Comparison of ENCODE assay signal across 25 cellular contexts in genomic region chr5:178125253-178125916, GRCh38. TPM values are rescaled to one million over a fixed set of nuclear protein-coding genes. Genes with fewer than 3 reads are reported as not detected.
A peak's percentile ranks its signal among the peaks of the same experiment; 100 is the strongest.
DNase-seq lines count a peak whose midpoint lies in the region; TF ChIP-seq lines count a peak whose summit lies in the region.
"Had no signal": no experiment of that assay in that cellular context is flagged by ENCODE, and none has a peak within 500 bp of the region (broad histone marks: within the 10 kb centered on the region; RNA-seq: fewer than 3 reads in every experiment).

No MANE protein-coding gene starts in this region.

- peaks cover 3% of the 10 kb centered on the region for H3K36me3 Mint-ChIP-seq in neural progenitor cell
- H3K36me3 Mint-ChIP-seq in T-helper 2 cell treated with Interferon-gamma antibody and Interleukin-4, amounts not matched to agents 5 μg/mL and 100 μg/mL, for 36 hours (ENCODE audit: low read depth): no peaks in the 10 kb centered on the region
- H3K36me3 Mint-ChIP-seq: activated naive CD4-positive, alpha-beta T cell treated with anti-CD3 and anti-CD28 coated beads, Interleukin-2, amount 10 ng/mL, durations not matched to agents 7 days and 5 days; mesothelial cell of epicardium had no signal

- H3K9ac ChIP-seq in BLaER1 treated with 17β-estradiol and CSF1 and Interleukin-3, amounts not matched to agents 10 nM and 100 nM: no peak overlapping the region
- no peak overlapping the region for H3K9ac ChIP-seq in neural progenitor cell

- H3K4me1 Mint-ChIP-seq in neural progenitor cell: peaks cover 26% of the 10 kb centered on the region
- H3K4me1 Mint-ChIP-seq in T-helper 2 cell treated with Interferon-gamma antibody and Interleukin-4, amounts not matched to agents 5 μg/mL and 100 μg/mL, for 36 hours (ENCODE audit: low read depth): peaks cover 9% of the 10 kb centered on the region

- 63 to 69% methylated on average over 10 to 11 of the region's 11 CpGs for WGBS in esophagus squamous epithelium, 2 donors

- H3K4me2 ChIP-seq in BLaER1 treated with 17β-estradiol and CSF1 and Interleukin-3, amounts not matched to agents 10 nM and 100 nM: peak overlapping the region in 7 of 11 experiments; percentile 97 to 100 (median 99); a peak in 12 of 22 replicates
- no peak overlapping the region for H3K4me2 ChIP-seq in neural progenitor cell

- H3K9me3 ChIP-seq in BLaER1 treated with 17β-estradiol and CSF1 and Interleukin-3, amounts not matched to agents 10 nM and 100 nM (replicated peaks in 1 of 11): no peaks in the 10 kb centered on the region
- H3K9me3 ChIP-seq in HEK293 (ENCODE audit: control insufficient read depth, insufficient read depth, low read depth, low read length) (no peaks in the 10 kb centered on the region), esophagus squamous epithelium (no peaks in the 10 kb centered on the region), neural progenitor cell (ENCODE audit: low read depth) (no peaks in the 10 kb centered on the region)
- H3K9me3 ChIP-seq: SJCRH30 had no signal

- peaks cover 38 to 84% (median 82%) of the 10 kb centered on the region in 10 experiments for H3K4me1 ChIP-seq in BLaER1 treated with 17β-estradiol and CSF1 and Interleukin-3, amounts not matched to agents 10 nM and 100 nM
- H3K4me1 ChIP-seq in HEK293 (ENCODE audit: control insufficient read depth, insufficient read depth, low read length) (0 out of 2 replicates have a peak, but pooled peaks cover 2% of the 10 kb centered on the region), esophagus squamous epithelium (peaks cover 36 to 90% (median 43%) of the 10 kb centered on the region in 3 donors), neural progenitor cell (peaks cover 21% of the 10 kb centered on the region)

- TF ChIP-seq POLR2A in esophagus squamous epithelium (IDR thresholded peaks at IDR 0.05): no peak

- no peak for TF ChIP-seq CTCF in HEK293 (tag by site-specific recombination; IDR thresholded peaks at IDR 0.05)
- no peak for TF ChIP-seq CTCF in esophagus squamous epithelium (IDR thresholded peaks at IDR 0.05)
- TF ChIP-seq CTCF in neural progenitor cell (IDR thresholded peaks at IDR 0.05): no peak

- H3F3A ChIP-seq in neural progenitor cell (ENCODE audit: low read depth): peaks cover 41% of the 10 kb centered on the region

- intact Hi-C loops in esophagus squamous epithelium (cut with DNase I): no loop called here

- no peak overlapping the region for H3K4me3 Mint-ChIP-seq in neural progenitor cell
- H3K4me3 Mint-ChIP-seq in T-helper 2 cell treated with Interferon-gamma antibody and Interleukin-4, amounts not matched to agents 5 μg/mL and 100 μg/mL, for 36 hours: no peak overlapping the region
- H3K4me3 Mint-ChIP-seq: activated CD4-positive, alpha-beta T cell treated with anti-CD3 and anti-CD28 coated beads for 36 hours; activated naive CD4-positive, alpha-beta T cell treated with anti-CD3 and anti-CD28 coated beads, Interleukin-2, amount 10 ng/mL, durations not matched to agents 7 days and 5 days; CD4-positive, alpha-beta T cell; mesothelial cell of epicardium had no signal

- peak overlapping the region; percentile 76 for H3K27ac Mint-ChIP-seq in neural progenitor cell
- no peak overlapping the region for H3K27ac Mint-ChIP-seq in T-helper 2 cell treated with Interferon-gamma antibody and Interleukin-4, amounts not matched to agents 5 μg/mL and 100 μg/mL, for 36 hours
- H3K27ac Mint-ChIP-seq: activated CD4-positive, alpha-beta T cell treated with anti-CD3 and anti-CD28 coated beads for 36 hours; activated naive CD4-positive, alpha-beta T cell treated with anti-CD3 and anti-CD28 coated beads, Interleukin-2, amount 10 ng/mL, durations not matched to agents 7 days and 5 days; CD4-positive, alpha-beta T cell; nephron; progenitor cell of endocrine pancreas had no signal

- POLR2A ChIA-PET in HEK293 (lab: Yijun Ruan, JAX): interaction anchor here (0.5 kb wide), 1 partner anchor 11 kb away, joined by 3 read pairs; no protein-coding TSS in a partner anchor

- 0 out of 22 replicates have a peak, but pooled peaks cover 0 to 6% (median 0%) of the 10 kb centered on the region in 11 experiments for H3K36me3 ChIP-seq in BLaER1 treated with 17β-estradiol and CSF1 and Interleukin-3, amounts not matched to agents 10 nM and 100 nM
- H3K36me3 ChIP-seq in HEK293 (ENCODE audit: control insufficient read depth in 2 of 2, insufficient read depth in 1 of 2, low read length in 2 of 2) (peaks cover 0 to 10% of the 10 kb centered on the region in 2 experiments; a peak in 1 of 3 replicates), esophagus squamous epithelium (peaks cover 0 to 27% (median 8%) of the 10 kb centered on the region in 3 donors), neural progenitor cell (no peaks in the 10 kb centered on the region)

- H3K27me3 Mint-ChIP-seq in neural progenitor cell (ENCODE audit: insufficient read depth, low read depth): peaks cover 8% of the 10 kb centered on the region
- no peaks in the 10 kb centered on the region for H3K27me3 Mint-ChIP-seq in T-helper 2 cell treated with Interferon-gamma antibody and Interleukin-4, amounts not matched to agents 5 μg/mL and 100 μg/mL, for 36 hours (ENCODE audit: low read depth)
- H3K27me3 Mint-ChIP-seq: activated CD4-positive, alpha-beta T cell treated with anti-CD3 and anti-CD28 coated beads for 36 hours; CD4-positive, alpha-beta T cell; progenitor cell of endocrine pancreas had no signal

- H3K79me2 ChIP-seq in neural progenitor cell (ENCODE audit: low read depth): no peaks in the 10 kb centered on the region

- DNase-seq in esophagus squamous epithelium (lab: John Stamatoyannopoulos, UW): no peak
- DNase-seq in neural progenitor cell (ENCODE audit: low spot score): no peak
- DNase-seq in T-helper 2 cell treated with Interferon-gamma antibody and Interleukin-4, amounts not matched to agents 5 μg/mL and 100 μg/mL, for 36 hours (ENCODE audit: low spot score): no peak
- no peak for DNase-seq in COLO668 (lab: John Stamatoyannopoulos, UW; ENCODE audit: unreplicated experiment)
- DNase-seq in DMS153 (lab: John Stamatoyannopoulos, UW): no peak
- DNase-seq: activated CD4-positive, alpha-beta T cell treated with anti-CD3 and anti-CD28 coated beads for 36 hours; activated naive CD4-positive, alpha-beta T cell treated with anti-CD3 and anti-CD28 coated beads, Interleukin-2, amount 10 ng/mL, durations not matched to agents 7 days and 5 days; activated T-cell treated with anti-CD3 and anti-CD28 coated beads, Interleukin-2, amount 50 U/mL, for 48 hours; aorta; CD4-positive, alpha-beta T cell; central memory CD4-positive, alpha-beta T cell; dorsolateral prefrontal cortex; foreskin melanocyte; GDM1; hippocampal formation; NCI-H1105 treated with DMSO at 0.1 percent for 48 hours; NCI-H2081; NCI-H345; SJCRH30; T-helper 1 cell had no signal

- H3K9me3 Mint-ChIP-seq in neural progenitor cell: no peaks in the 10 kb centered on the region
- no peaks in the 10 kb centered on the region for H3K9me3 Mint-ChIP-seq in T-helper 2 cell treated with Interferon-gamma antibody and Interleukin-4, amounts not matched to agents 5 μg/mL and 100 μg/mL, for 36 hours
- H3K9me3 Mint-ChIP-seq: activated naive CD4-positive, alpha-beta T cell treated with anti-CD3 and anti-CD28 coated beads, Interleukin-2, amount 10 ng/mL, durations not matched to agents 7 days and 5 days; CD4-positive, alpha-beta T cell; mesothelial cell of epicardium; nephron had no signal

- peak overlapping the region in 2 of 11 experiments; percentile 10 to 94; a peak in 2 of 22 replicates for H3K27ac ChIP-seq in BLaER1 treated with 17β-estradiol and CSF1 and Interleukin-3, amounts not matched to agents 10 nM and 100 nM
- H3K27ac ChIP-seq in HEK293 (ENCODE audit: extremely low read depth, low read depth, low read length) (no peak overlapping the region), esophagus squamous epithelium (peak overlapping the region; percentile 72 to 91 (median 84)), neural progenitor cell (no peak overlapping the region)
- H3K27ac ChIP-seq: dorsolateral prefrontal cortex, SJCRH30 had no signal

- peaks cover 0 to 29% (median 0%) of the 10 kb centered on the region in 11 experiments; a peak in 5 of 22 replicates for H3K27me3 ChIP-seq in BLaER1 treated with 17β-estradiol and CSF1 and Interleukin-3, amounts not matched to agents 10 nM and 100 nM
- H3K27me3 ChIP-seq in esophagus squamous epithelium (no peaks in the 10 kb centered on the region), neural progenitor cell (no peaks in the 10 kb centered on the region)
- H3K27me3 ChIP-seq: SJCRH30 had no signal

- H3K4me3 ChIP-seq in BLaER1 treated with 17β-estradiol and CSF1 and Interleukin-3, amounts not matched to agents 10 nM and 100 nM: no peak overlapping the region
- no peak overlapping the region for H3K4me3 ChIP-seq in HEK293 (ENCODE audit: low read depth, low read length)
- no peak overlapping the region for H3K4me3 ChIP-seq in esophagus squamous epithelium
- H3K4me3 ChIP-seq in neural progenitor cell: no peak overlapping the region
- H3K4me3 ChIP-seq: dorsolateral prefrontal cortex, SJCRH30 had no signal

- peaks cover 0 to 44% (median 12%) of the 10 kb centered on the region in 11 experiments; a peak in 10 of 22 replicates for H4K20me1 ChIP-seq in BLaER1 treated with 17β-estradiol and CSF1 and Interleukin-3, amounts not matched to agents 10 nM and 100 nM
- peaks cover 7% of the 10 kb centered on the region for H4K20me1 ChIP-seq in neural progenitor cell (ENCODE audit: low read depth)

- CTCF ChIA-PET in HEK293 (lab: Yijun Ruan, JAX): interaction anchor here (0.6 to 0.7 kb wide), 2 partner anchors 41 to 49 kb away, joined by 3 read pairs; no protein-coding TSS in a partner anchor

- no peak overlapping the region for H2AFZ ChIP-seq in neural progenitor cell (replicated peaks)

TF ChIP-seq in HEK293, 187 proteins besides CTCF, POLR2A, EP300 and RAD21:
- no peak for TF ChIP-seq ZNF521 (tag by site-specific recombination; IDR thresholded peaks at IDR 0.05)
- peak; percentile 54 for TF ChIP-seq ZBTB17 (tag by site-specific recombination; IDR thresholded peaks at IDR 0.05)

RNA-seq across cellular contexts. Expression of gene RMND5B, which starts 5.4 kb away (rescaled TPM):
- total RNA-seq in esophagus squamous epithelium (10 to 100 TPM; 43.9 to 88.1 (median 64.4) TPM), neural progenitor cell (ENCODE audit: low replicate concordance) (25.3 and 25.5 TPM in 2 replicates)

RNA-seq across cellular contexts. Expression of gene N4BP3, which starts 12.1 kb away (rescaled TPM):
- total RNA-seq in esophagus squamous epithelium: 10 to 100 TPM; 14.0 to 32.6 (median 16.1) TPM
- total RNA-seq in neural progenitor cell (ENCODE audit: low replicate concordance): 4.1 and 12.8 TPM in 2 replicates

RNA-seq across cellular contexts. Expression of gene NHP2, which starts 28.3 kb away (rescaled TPM):
- total RNA-seq in esophagus squamous epithelium (100 to 1,000 TPM; 288 to 408 (median 358) TPM), neural progenitor cell (ENCODE audit: low replicate concordance) (357 and 380 TPM in 2 replicates)

Comparison
In these comparisons a context has a peak if more than half of its experiments do, and no peak if none do; other contexts are left out.
1. H3K27ac ChIP-seq: peak in esophagus squamous epithelium (4 of 4); none in HEK293 (single experiment) and neural progenitor cell (single experiment).